1 cellular context compared by ENCODE assay signal in the genomic region with DNA sequence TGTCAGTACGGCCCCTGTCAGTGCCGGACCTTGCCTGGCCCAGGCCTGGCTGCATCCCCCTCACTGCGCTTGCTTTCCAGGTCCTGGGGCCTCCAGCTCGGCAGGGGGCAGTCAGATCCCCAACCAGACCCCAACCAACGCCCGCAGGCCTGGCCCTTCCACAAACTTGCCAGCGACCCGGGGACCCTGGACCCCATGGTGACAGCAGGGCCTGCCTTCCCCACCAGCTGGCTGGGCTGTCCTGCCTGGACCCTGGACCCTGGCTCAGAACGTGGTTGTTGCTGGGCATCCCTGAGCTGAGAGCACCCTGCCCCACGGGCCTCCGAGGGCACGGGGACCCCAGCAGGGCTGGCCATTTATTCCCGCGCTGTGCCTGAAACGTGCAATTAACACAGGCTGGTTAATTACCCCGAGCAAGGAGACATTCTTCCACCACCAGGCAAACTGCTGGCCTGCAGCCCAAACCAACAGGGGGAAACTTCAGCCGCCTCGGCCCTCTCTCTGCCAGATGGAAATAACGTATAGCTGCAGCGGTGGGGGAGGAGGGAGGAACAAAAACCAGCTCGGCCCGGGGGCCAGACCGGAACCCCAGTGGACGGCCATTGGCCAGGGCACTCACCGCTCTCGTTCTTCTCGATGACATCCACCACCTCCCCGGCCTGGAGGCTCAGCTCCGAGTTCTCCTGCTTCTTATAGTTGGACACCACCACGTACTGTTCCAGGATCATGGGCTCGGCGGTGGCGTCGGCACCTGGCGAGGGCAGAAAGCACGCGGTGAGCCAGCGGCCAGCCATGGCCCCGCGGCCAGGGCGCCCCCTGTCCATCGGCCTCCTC.
TF ChIP-seq lines count a peak whose summit lies in the region.

No MANE protein-coding gene starts in this region.

TF ChIP-seq in HepG2, 621 proteins besides CTCF, POLR2A, EP300 and RAD21 (continued from another document and continues in another):
- peak; percentile 21; the same call in 1 of the 2 replicates for TF ChIP-seq FOXP4 (CRISPR knock-in tag; IDR thresholded peaks at IDR 0.05)
- 0 out of 2 replicates have a peak, but pooled peaks have one; percentile 63 for TF ChIP-seq ZNF136 (CRISPR knock-in tag; IDR thresholded peaks at IDR 0.05; ENCODE audit: low read depth)
- TF ChIP-seq AKAP8 (CRISPR knock-in tag; IDR thresholded peaks at IDR 0.05), result no peak
- no peak for TF ChIP-seq CSRNP1 (CRISPR knock-in tag; IDR thresholded peaks at IDR 0.05)
- no peak for TF ChIP-seq CAMTA2 (CRISPR knock-in tag; IDR thresholded peaks at IDR 0.05; ENCODE audit: borderline replicate concordance)
- TF ChIP-seq ZNF263 (CRISPR knock-in tag; IDR thresholded peaks at IDR 0.05), result 0 out of 2 replicates have a peak, but pooled peaks have one; percentile 27
- TF ChIP-seq SP4 (CRISPR knock-in tag; IDR thresholded peaks at IDR 0.05), result 0 out of 2 replicates have a peak, but pooled peaks have one; percentile 34
- TF ChIP-seq, protein P1, sequence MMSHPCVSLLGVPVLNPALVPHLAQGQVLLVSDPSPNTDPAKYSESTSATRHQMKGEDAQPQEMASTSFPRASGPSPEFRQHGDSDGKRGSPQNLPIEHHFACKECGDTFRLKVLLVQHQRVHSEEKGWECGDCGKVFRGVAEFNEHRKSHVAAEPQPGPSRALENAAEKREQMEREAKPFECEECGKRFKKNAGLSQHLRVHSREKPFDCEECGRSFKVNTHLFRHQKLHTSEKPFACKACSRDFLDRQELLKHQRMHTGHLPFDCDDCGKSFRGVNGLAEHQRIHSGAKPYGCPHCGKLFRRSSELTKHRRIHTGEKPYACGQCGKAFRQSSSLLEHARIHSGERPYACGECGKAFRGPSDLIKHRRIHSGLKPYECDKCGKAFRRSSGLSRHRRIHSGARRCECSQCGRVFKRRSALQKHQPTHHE (CRISPR knock-in tag; IDR thresholded peaks at IDR 0.05; ENCODE audit: borderline replicate concordance), result peak; percentile 77; the same call in 1 of the 2 replicates
- TF ChIP-seq, protein P2, sequence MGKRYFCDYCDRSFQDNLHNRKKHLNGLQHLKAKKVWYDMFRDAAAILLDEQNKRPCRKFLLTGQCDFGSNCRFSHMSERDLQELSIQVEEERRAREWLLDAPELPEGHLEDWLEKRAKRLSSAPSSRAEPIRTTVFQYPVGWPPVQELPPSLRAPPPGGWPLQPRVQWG (CRISPR knock-in tag; IDR thresholded peaks at IDR 0.05; ENCODE audit: borderline replicate concordance, low read depth), result no peak
- no peak for TF ChIP-seq ZNF652 (CRISPR knock-in tag; IDR thresholded peaks at IDR 0.05; ENCODE audit: borderline replicate concordance, low read depth)
- TF ChIP-seq ZNF792 (CRISPR knock-in tag; IDR thresholded peaks at IDR 0.05), result no peak
- TF ChIP-seq SMYD3 (CRISPR knock-in tag; IDR thresholded peaks at IDR 0.05), result no peak
- no peak for TF ChIP-seq ZNF431 (CRISPR knock-in tag; IDR thresholded peaks at IDR 0.05; ENCODE audit: borderline replicate concordance, low read depth)
- no peak for TF ChIP-seq ZNF496 (CRISPR knock-in tag; IDR thresholded peaks at IDR 0.05; ENCODE audit: insufficient replicate concordance)
- TF ChIP-seq HOXA3 (CRISPR knock-in tag; IDR thresholded peaks at IDR 0.05), result peak; percentile 58
- peak; percentile 84; the same call in 1 of the 2 replicates for TF ChIP-seq NFIB (CRISPR knock-in tag; IDR thresholded peaks at IDR 0.05; ENCODE audit: borderline replicate concordance)
- no peak for TF ChIP-seq ZNF670 (CRISPR knock-in tag; IDR thresholded peaks at IDR 0.05; ENCODE audit: borderline replicate concordance)
- TF ChIP-seq TCF7 (IDR thresholded peaks at IDR 0.05; ENCODE audit: low read depth), result no peak
- no peak for TF ChIP-seq ZNF891 (CRISPR knock-in tag; IDR thresholded peaks at IDR 0.05)
- TF ChIP-seq ELF3 (CRISPR knock-in tag; IDR thresholded peaks at IDR 0.05), result no peak
- no peak for TF ChIP-seq NFYB (CRISPR knock-in tag; IDR thresholded peaks at IDR 0.05)
- 0 out of 2 replicates have a peak, but pooled peaks have one; percentile 51 for TF ChIP-seq ZNF367 (CRISPR knock-in tag; IDR thresholded peaks at IDR 0.05; ENCODE audit: borderline replicate concordance)
- no peak for TF ChIP-seq SIX4 (CRISPR knock-in tag; IDR thresholded peaks at IDR 0.05)
- TF ChIP-seq, protein P3, sequence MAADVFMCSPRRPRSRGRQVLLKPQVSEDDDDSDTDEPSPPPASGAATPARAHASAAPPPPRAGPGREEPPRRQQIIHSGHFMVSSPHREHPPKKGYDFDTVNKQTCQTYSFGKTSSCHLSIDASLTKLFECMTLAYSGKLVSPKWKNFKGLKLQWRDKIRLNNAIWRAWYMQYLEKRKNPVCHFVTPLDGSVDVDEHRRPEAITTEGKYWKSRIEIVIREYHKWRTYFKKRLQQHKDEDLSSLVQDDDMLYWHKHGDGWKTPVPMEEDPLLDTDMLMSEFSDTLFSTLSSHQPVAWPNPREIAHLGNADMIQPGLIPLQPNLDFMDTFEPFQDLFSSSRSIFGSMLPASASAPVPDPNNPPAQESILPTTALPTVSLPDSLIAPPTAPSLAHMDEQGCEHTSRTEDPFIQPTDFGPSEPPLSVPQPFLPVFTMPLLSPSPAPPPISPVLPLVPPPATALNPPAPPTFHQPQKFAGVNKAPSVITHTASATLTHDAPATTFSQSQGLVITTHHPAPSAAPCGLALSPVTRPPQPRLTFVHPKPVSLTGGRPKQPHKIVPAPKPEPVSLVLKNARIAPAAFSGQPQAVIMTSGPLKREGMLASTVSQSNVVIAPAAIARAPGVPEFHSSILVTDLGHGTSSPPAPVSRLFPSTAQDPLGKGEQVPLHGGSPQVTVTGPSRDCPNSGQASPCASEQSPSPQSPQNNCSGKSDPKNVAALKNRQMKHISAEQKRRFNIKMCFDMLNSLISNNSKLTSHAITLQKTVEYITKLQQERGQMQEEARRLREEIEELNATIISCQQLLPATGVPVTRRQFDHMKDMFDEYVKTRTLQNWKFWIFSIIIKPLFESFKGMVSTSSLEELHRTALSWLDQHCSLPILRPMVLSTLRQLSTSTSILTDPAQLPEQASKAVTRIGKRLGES (CRISPR knock-in tag; IDR thresholded peaks at IDR 0.05; ENCODE audit: borderline replicate concordance), result 0 out of 2 replicates have a peak, but pooled peaks have one; percentile 11
- peak; percentile 43; the same call in 1 of the 2 replicates for TF ChIP-seq ZNF142 (CRISPR knock-in tag; IDR thresholded peaks at IDR 0.05)
- TF ChIP-seq NCOA5 (CRISPR knock-in tag; IDR thresholded peaks at IDR 0.05), result no peak
- TF ChIP-seq, protein P4, sequence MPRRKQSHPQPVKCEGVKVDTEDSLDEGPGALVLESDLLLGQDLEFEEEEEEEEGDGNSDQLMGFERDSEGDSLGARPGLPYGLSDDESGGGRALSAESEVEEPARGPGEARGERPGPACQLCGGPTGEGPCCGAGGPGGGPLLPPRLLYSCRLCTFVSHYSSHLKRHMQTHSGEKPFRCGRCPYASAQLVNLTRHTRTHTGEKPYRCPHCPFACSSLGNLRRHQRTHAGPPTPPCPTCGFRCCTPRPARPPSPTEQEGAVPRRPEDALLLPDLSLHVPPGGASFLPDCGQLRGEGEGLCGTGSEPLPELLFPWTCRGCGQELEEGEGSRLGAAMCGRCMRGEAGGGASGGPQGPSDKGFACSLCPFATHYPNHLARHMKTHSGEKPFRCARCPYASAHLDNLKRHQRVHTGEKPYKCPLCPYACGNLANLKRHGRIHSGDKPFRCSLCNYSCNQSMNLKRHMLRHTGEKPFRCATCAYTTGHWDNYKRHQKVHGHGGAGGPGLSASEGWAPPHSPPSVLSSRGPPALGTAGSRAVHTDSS (CRISPR knock-in tag; conservative IDR thresholded peaks at IDR 0.05), result no peak
- TF ChIP-seq, protein P5, sequence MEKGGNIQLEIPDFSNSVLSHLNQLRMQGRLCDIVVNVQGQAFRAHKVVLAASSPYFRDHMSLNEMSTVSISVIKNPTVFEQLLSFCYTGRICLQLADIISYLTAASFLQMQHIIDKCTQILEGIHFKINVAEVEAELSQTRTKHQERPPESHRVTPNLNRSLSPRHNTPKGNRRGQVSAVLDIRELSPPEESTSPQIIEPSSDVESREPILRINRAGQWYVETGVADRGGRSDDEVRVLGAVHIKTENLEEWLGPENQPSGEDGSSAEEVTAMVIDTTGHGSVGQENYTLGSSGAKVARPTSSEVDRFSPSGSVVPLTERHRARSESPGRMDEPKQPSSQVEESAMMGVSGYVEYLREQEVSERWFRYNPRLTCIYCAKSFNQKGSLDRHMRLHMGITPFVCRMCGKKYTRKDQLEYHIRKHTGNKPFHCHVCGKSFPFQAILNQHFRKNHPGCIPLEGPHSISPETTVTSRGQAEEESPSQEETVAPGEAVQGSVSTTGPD (CRISPR knock-in tag; IDR thresholded peaks at IDR 0.05), result peak; percentile 63; the same call in 1 of the 2 replicates
- no peak for TF ChIP-seq ZNF713 (CRISPR knock-in tag; IDR thresholded peaks at IDR 0.05)
- peak; percentile 21; the same call in 1 of the 2 replicates for TF ChIP-seq BRD4 (CRISPR knock-in tag; IDR thresholded peaks at IDR 0.05)
- no peak for TF ChIP-seq ATF1 (CRISPR knock-in tag; IDR thresholded peaks at IDR 0.05)
- no peak for TF ChIP-seq ZNF20 (CRISPR knock-in tag; IDR thresholded peaks at IDR 0.05)
- no peak for TF ChIP-seq ELK4 (CRISPR knock-in tag; IDR thresholded peaks at IDR 0.05; ENCODE audit: borderline replicate concordance)
